Comparison of ENCODE assay signal across 24 cellular contexts in genomic region chr18:49023938-49024341, GRCh38.
DNase-seq lines count a peak whose midpoint lies in the region; ATAC-seq lines count a peak whose summit lies in the region.
"Had no signal": no experiment of that assay in that cellular context is flagged by ENCODE, and none has a peak within 500 bp of the region (broad histone marks: within the 10 kb centered on the region; RNA-seq: fewer than 3 reads in every experiment).

No MANE protein-coding gene starts in this region.

- H3K18ac ChIP-seq in trophoblast cell (ENCODE audit: low read length): no peak overlapping the region

- peak overlapping the region in 2 of 3 donors; percentile 42 to 60 for H3K27ac Mint-ChIP-seq in CD4-positive, CD25-positive, alpha-beta regulatory T cell
- H3K27ac Mint-ChIP-seq: activated CD8-positive, alpha-beta T cell treated with anti-CD3 and anti-CD28 coated beads for 36 hours; activated T-helper 17 cell treated with anti-CD3 and anti-CD28 coated beads, Interleukin-2, amount 50 U/mL, for 72 hours had no signal

- no peak overlapping the region for H2BK5ac ChIP-seq in trophoblast cell (ENCODE audit: low read depth, low read length, poor library complexity)

- peak overlapping the region; percentile 35 for H2BK12ac ChIP-seq in trophoblast cell (ENCODE audit: low read length)

- H3K79me1 ChIP-seq in trophoblast cell (ENCODE audit: low read length): peaks cover 24% of the 10 kb centered on the region

- H2AK5ac ChIP-seq in trophoblast cell (ENCODE audit: low read length): no peak overlapping the region

- H3K14ac ChIP-seq in trophoblast cell (ENCODE audit: low read length): no peak overlapping the region

- H3K4me1 ChIP-seq in CD4-positive, CD25-positive, alpha-beta regulatory T cell (ENCODE audit: control insufficient read depth, insufficient read depth, low read length, poor library complexity, severe bottlenecking): no peaks in the 10 kb centered on the region
- H3K4me1 ChIP-seq in trophoblast cell (ENCODE audit: control insufficient read depth in 1 of 2, insufficient read depth in 2 of 2, low read length in 2 of 2): peaks cover 19 to 27% of the 10 kb centered on the region in 2 experiments
- H3K4me1 ChIP-seq: gastrocnemius medialis, tibial nerve had no signal

- no peaks in the 10 kb centered on the region for H3K27me3 ChIP-seq in CD4-positive, CD25-positive, alpha-beta regulatory T cell (ENCODE audit: control insufficient read depth, insufficient read depth, low read length)
- H3K27me3 ChIP-seq in trophoblast cell (ENCODE audit: insufficient read depth, low read length): no peaks in the 10 kb centered on the region
- H3K27me3 ChIP-seq: gastrocnemius medialis, tibial nerve had no signal

- no peaks in the 10 kb centered on the region for H3K9me3 ChIP-seq in CD4-positive, CD25-positive, alpha-beta regulatory T cell (ENCODE audit: control insufficient read depth in 2 of 2, low read length in 2 of 2)
- H3K9me3 ChIP-seq in trophoblast cell (ENCODE audit: insufficient read depth, low read depth, low read length): peaks cover 11% of the 10 kb centered on the region
- H3K9me3 ChIP-seq: Caco-2, gastrocnemius medialis, tibial nerve had no signal

- no CpG with 5 or more reads among the region's 9 CpGs for WGBS in trophoblast cell (ENCODE audit: extremely low coverage, insufficient coverage, insufficient read length)

- no peak overlapping the region for H3K4me3 ChIP-seq in CD4-positive, CD25-positive, alpha-beta regulatory T cell (ENCODE audit: low read depth, low read length)
- H3K4me3 ChIP-seq in Jurkat, Clone E6-1 (ENCODE audit: low read length): peak overlapping the region; percentile 11
- H3K4me3 ChIP-seq in trophoblast cell (ENCODE audit: low read depth, low read length): no peak overlapping the region
- H3K4me3 ChIP-seq: gastrocnemius medialis, GM23248, tibial nerve had no signal

- H3K9me3 Mint-ChIP-seq in CD4-positive, CD25-positive, alpha-beta regulatory T cell: peaks cover 0 to 1% (median 0%) of the 10 kb centered on the region in 7 donors
- H3K9me3 Mint-ChIP-seq: activated CD8-positive, alpha-beta T cell treated with anti-CD3 and anti-CD28 coated beads for 36 hours; activated T-helper 17 cell treated with anti-CD3 and anti-CD28 coated beads, Interleukin-2, amount 50 U/mL, for 72 hours had no signal

- H2AFZ ChIP-seq in trophoblast cell (ENCODE audit: insufficient read depth, low read length, poor library complexity): no peak overlapping the region
- H2AFZ ChIP-seq: GM23248 had no signal

- H4K12ac ChIP-seq in trophoblast cell (ENCODE audit: low read depth, low read length): no peak overlapping the region

- H4K8ac ChIP-seq in trophoblast cell (ENCODE audit: low read depth, low read length): no peak overlapping the region

- DNase-seq in CD4-positive, CD25-positive, alpha-beta regulatory T cell: no peak
- no peak for DNase-seq in Jurkat, Clone E6-1 (ENCODE audit: low read depth, low spot score)
- DNase-seq in ecto neural progenitor cell (ENCODE audit: low spot score): peak; percentile 39
- DNase-seq in trophoblast cell: no peak
- DNase-seq in SW 1271 (lab: John Stamatoyannopoulos, UW): no peak
- no peak for DNase-seq in T-helper 2 cell
- DNase-seq: activated CD8-positive, alpha-beta T cell treated with anti-CD3 and anti-CD28 coated beads for 36 hours; AML-193; Caco-2; dermis blood vessel endothelial cell; erythroblast; gastrocnemius medialis; GM23248; Kasumi-1; NCI-H1105 treated with DMSO at 0.1 percent for 48 hours; SHP77 treated with DMSO at 0.1 percent for 48 hours; stimulated activated CD4-positive, alpha-beta T cell treated with anti-CD3 and anti-CD28 coated beads, Interleukin-15, amount 100 ng/mL, for 24 hours; stimulated activated naive CD4-positive, alpha-beta T cell treated with Interleukin-2 at 50 U/mL for 16 hours had no signal

- peaks cover 4% of the 10 kb centered on the region for H3K27me3 Mint-ChIP-seq in CD4-positive, CD25-positive, alpha-beta regulatory T cell
- H3K27me3 Mint-ChIP-seq: activated CD8-positive, alpha-beta T cell treated with anti-CD3 and anti-CD28 coated beads for 36 hours; activated T-helper 17 cell treated with anti-CD3 and anti-CD28 coated beads, Interleukin-2, amount 50 U/mL, for 72 hours had no signal

- H3K4ac ChIP-seq in trophoblast cell (ENCODE audit: low read depth, low read length): no peak overlapping the region

- H3K4me3 Mint-ChIP-seq in CD4-positive, CD25-positive, alpha-beta regulatory T cell: no peak overlapping the region
- H3K4me3 Mint-ChIP-seq: activated CD8-positive, alpha-beta T cell treated with anti-CD3 and anti-CD28 coated beads for 36 hours; activated T-helper 17 cell treated with anti-CD3 and anti-CD28 coated beads, Interleukin-2, amount 50 U/mL, for 72 hours had no signal

- H2BK120ac ChIP-seq in trophoblast cell (ENCODE audit: insufficient read depth, low read length, poor library complexity): no peak overlapping the region

- no peak overlapping the region for H3K4me2 ChIP-seq in trophoblast cell (ENCODE audit: low read length)

- peaks cover 0 to 4% (median 0%) of the 10 kb centered on the region in 4 donors for H3K4me1 Mint-ChIP-seq in CD4-positive, CD25-positive, alpha-beta regulatory T cell
- H3K4me1 Mint-ChIP-seq: activated T-helper 17 cell treated with anti-CD3 and anti-CD28 coated beads, Interleukin-2, amount 50 U/mL, for 72 hours had no signal

- H3K79me2 ChIP-seq in trophoblast cell (ENCODE audit: control insufficient read depth, insufficient read depth, low read length, poor library complexity): peaks cover 7% of the 10 kb centered on the region

- H3K36me3 Mint-ChIP-seq in CD4-positive, CD25-positive, alpha-beta regulatory T cell: no peaks in the 10 kb centered on the region

- no peak overlapping the region for H3K9ac ChIP-seq in trophoblast cell (ENCODE audit: low read length)
- H3K9ac ChIP-seq: GM23248 had no signal

- ATAC-seq in CD4-positive, CD25-positive, alpha-beta regulatory T cell (ENCODE audit: low read depth in 2 of 2): no peak
- ATAC-seq in HG02973 (IDR thresholded peaks at IDR 0.05; ENCODE audit: unreplicated experiment): no peak
- no peak for ATAC-seq in GM21619 (IDR thresholded peaks at IDR 0.05; ENCODE audit: unreplicated experiment)
- ATAC-seq: activated CD8-positive, alpha-beta T cell treated with anti-CD3 and anti-CD28 coated beads for 36 hours; activated T-helper 17 cell treated with anti-CD3 and anti-CD28 coated beads, Interleukin-2, amount 50 U/mL, for 72 hours; gastrocnemius medialis; right cardiac atrium had no signal

- H4K91ac ChIP-seq in trophoblast cell (ENCODE audit: low read depth, low read length): no peak overlapping the region

- no peak overlapping the region for H3K23ac ChIP-seq in trophoblast cell (ENCODE audit: low read length)

- H3K36me3 ChIP-seq in CD4-positive, CD25-positive, alpha-beta regulatory T cell (ENCODE audit: control insufficient read depth, insufficient read depth, low read length): no peaks in the 10 kb centered on the region
- H3K36me3 ChIP-seq in trophoblast cell (ENCODE audit: control insufficient read depth in 1 of 2, insufficient read depth in 2 of 2, low read length in 2 of 2): no peaks in the 10 kb centered on the region
- H3K36me3 ChIP-seq: gastrocnemius medialis, tibial nerve had no signal

- H3K27ac ChIP-seq in CD4-positive, CD25-positive, alpha-beta regulatory T cell (ENCODE audit: insufficient read depth, low read length, poor library complexity, severe bottlenecking): no peak overlapping the region
- H3K27ac ChIP-seq in trophoblast cell (ENCODE audit: low read depth, low read length): no peak overlapping the region
- H3K27ac ChIP-seq: gastrocnemius medialis, GM23248, tibial nerve, VCaP had no signal
